Comparison of ENCODE assay signal across 9 cellular contexts in genomic region chr12:85057370-85057963, GRCh38. TPM values are rescaled to one million over a fixed set of nuclear protein-coding genes. Genes with fewer than 3 reads are reported as not detected.
DNase-seq lines count a peak whose midpoint lies in the region; ATAC-seq and FAIRE-seq lines count a peak whose summit lies in the region.
"Had no signal": no experiment of that assay in that cellular context is flagged by ENCODE, and none has a peak within 500 bp of the region (broad histone marks: within the 10 kb centered on the region; RNA-seq: fewer than 3 reads in every experiment).

No MANE protein-coding gene starts in this region.

- peak; percentile 90 for ATAC-seq in GM19351 (IDR thresholded peaks at IDR 0.05; ENCODE audit: unreplicated experiment)
- ATAC-seq in HG03354 (IDR thresholded peaks at IDR 0.05; ENCODE audit: poor library complexity, severe bottlenecking, unreplicated experiment), result peak; percentile 92

- no peaks in the 10 kb centered on the region for H3K9me3 ChIP-seq in NT2/D1 (ENCODE audit: insufficient read depth, low read length)
- H3K9me3 ChIP-seq: BLaER1 treated with 17β-estradiol and CSF1 and Interleukin-3, amounts not matched to agents 10 nM and 100 nM had no signal

- no peaks in the 10 kb centered on the region for H3K27me3 ChIP-seq in NT2/D1 (ENCODE audit: insufficient read depth, insufficient read length)
- H3K27me3 ChIP-seq: BLaER1 treated with 17β-estradiol and CSF1 and Interleukin-3, amounts not matched to agents 10 nM and 100 nM had no signal

- no peaks in the 10 kb centered on the region for H3K4me1 ChIP-seq in NT2/D1 (ENCODE audit: insufficient read depth, insufficient read length)

- FAIRE-seq in colon (lab: Jason Lieb, UNC), result peak; percentile 55

- no peak overlapping the region for H3K4me3 ChIP-seq in NT2/D1 (ENCODE audit: insufficient read length, low read depth)
- H3K4me3 ChIP-seq: BLaER1 treated with 17β-estradiol and CSF1 and Interleukin-3, amounts not matched to agents 10 nM and 100 nM had no signal

- H3K9ac ChIP-seq in NT2/D1 (ENCODE audit: insufficient read length, low read depth), result no peak overlapping the region
- H3K9ac ChIP-seq: BLaER1 treated with 17β-estradiol and CSF1 and Interleukin-3, amounts not matched to agents 10 nM and 100 nM had no signal

- no peaks in the 10 kb centered on the region for H3K36me3 ChIP-seq in NT2/D1 (ENCODE audit: insufficient read depth, insufficient read length, low read length)
- H3K36me3 ChIP-seq: BLaER1 treated with 17β-estradiol and CSF1 and Interleukin-3, amounts not matched to agents 10 nM and 100 nM had no signal

- DNase-seq in NCI-H1417 (lab: John Stamatoyannopoulos, UW) (peak; percentile 47 to 78 (median 55)), NCI-H1417 treated with DMSO at 0.1 percent for 48 hours (lab: John Stamatoyannopoulos, UW) (no peak), NT2/D1 (ENCODE audit: low read depth, low spot score) (peak; percentile 63), mucosa of gallbladder (ENCODE audit: low spot score) (peak; percentile 23), hippocampal formation (lab: John Stamatoyannopoulos, UW) (no peak)

RNA-seq across cellular contexts. Expression of gene LRRIQ1, which starts 21.3 kb away (rescaled TPM):
- total RNA-seq in mucosa of gallbladder, result 2.0 TPM

RNA-seq across cellular contexts. Expression of gene TSPAN19, which starts 21.4 kb away (rescaled TPM):
- total RNA-seq in mucosa of gallbladder, result not detected

Comparison
In these comparisons a context has a peak if more than half of its experiments do, and no peak if none do; other contexts are left out.
1. DNase-seq: peak in NCI-H1417 (3 of 3), NT2/D1 (single experiment) and mucosa of gallbladder (single experiment); none in NCI-H1417 treated with DMSO at 0.1 percent for 48 hours (single experiment) and hippocampal formation (0 of 2).